Comparison of ENCODE assay signal across 14 cellular contexts in the genomic region with DNA sequence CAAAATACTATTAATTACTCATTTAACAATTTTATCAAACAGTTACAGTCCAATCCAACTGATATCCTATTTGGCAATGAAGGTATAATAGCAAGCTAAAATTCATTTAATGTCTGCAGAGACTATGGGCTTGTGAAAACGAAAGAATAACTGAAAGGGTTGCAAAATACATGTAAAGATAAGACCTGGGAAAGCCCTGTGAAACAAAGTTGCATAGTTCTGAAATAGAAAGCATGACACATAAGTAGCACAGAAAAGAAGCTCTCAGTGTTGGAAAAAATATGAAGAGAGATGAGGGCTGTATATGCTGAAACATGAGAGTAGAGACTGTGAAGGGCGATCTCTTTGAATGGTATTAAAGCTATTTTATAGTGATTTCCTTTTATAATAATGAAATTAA.
DNase-seq lines count a peak whose midpoint lies in the region; ATAC-seq and TF ChIP-seq lines count a peak whose summit lies in the region.
"Had no signal": no experiment of that assay in that cellular context is flagged by ENCODE, and none has a peak within 500 bp of the region (broad histone marks: within the 10 kb centered on the region; RNA-seq: fewer than 3 reads in every experiment).

No MANE protein-coding gene starts in this region.

- H3K4me3 ChIP-seq in ACC112 (ENCODE audit: low read depth, low read length) (peak overlapping the region; percentile 18; the same call in 1 of the 2 replicates), tibial nerve (no peak overlapping the region)

- no peak for TF ChIP-seq POLR2A in tibial nerve (IDR thresholded peaks at IDR 0.05)

- 44 to 47% methylated on average over 2 of the region's 2 CpGs for WGBS in tibial nerve, 2 donors

- no peaks in the 10 kb centered on the region for H3K79me2 ChIP-seq in ACC112 (ENCODE audit: control insufficient read depth, insufficient read depth, low read length, unreplicated experiment)

- H3K36me3 ChIP-seq in ACC112 (ENCODE audit: insufficient read depth, low read length), result no peaks in the 10 kb centered on the region
- no peaks in the 10 kb centered on the region for H3K36me3 ChIP-seq in tibial nerve

- H3K27me3 ChIP-seq in ACC112 (ENCODE audit: insufficient read depth, low read length) (no peaks in the 10 kb centered on the region), tibial nerve (no peaks in the 10 kb centered on the region)

- DNase-seq in SK-MEL-5 (ENCODE audit: low read depth, low spot score), result peak; percentile 4
- DNase-seq in tibial nerve (ENCODE audit: low spot score in 2 of 2), result no peak
- DNase-seq in effector CD4-positive, alpha-beta T cell, result no peak
- DNase-seq in activated effector memory CD4-positive, alpha-beta T cell treated with Interleukin-2 at 50 U/mL for 16 hours, result no peak
- no peak for DNase-seq in germinal center (ENCODE audit: low spot score)
- DNase-seq: activated CD8-positive, alpha-beta T cell treated with anti-CD3 and anti-CD28 coated beads for 36 hours; activated naive CD4-positive, alpha-beta T cell treated with anti-CD3 and anti-CD28 coated beads for 36 hours; Kasumi-1; NCI-H2171 treated with DMSO at 0.1 percent for 48 hours; stimulated activated CD4-positive, alpha-beta T cell treated with anti-CD3 and anti-CD28 coated beads, Interleukin-1b, Interleukin-23, amount 100 ng/mL, for 48 hours had no signal

- in situ Hi-C loops in SK-MEL-5 (cut with HindIII; ENCODE audit: low pct_unique_long_range_greater_than_20kb, low sequenced_read_pairs), result no loop called here

- no peaks in the 10 kb centered on the region for H3K9me3 ChIP-seq in tibial nerve

- no peak for TF ChIP-seq CTCF in tibial nerve (IDR thresholded peaks at IDR 0.05)

- H2AFZ ChIP-seq in ACC112 (ENCODE audit: low read length, unreplicated experiment), result no peak overlapping the region

- no peak overlapping the region for H3K27ac ChIP-seq in ACC112 (ENCODE audit: low read depth, low read length)
- no peak overlapping the region for H3K27ac ChIP-seq in tibial nerve

- ATAC-seq in GM19467 (IDR thresholded peaks at IDR 0.05; ENCODE audit: unreplicated experiment) (peak; percentile 88), HG03354 (IDR thresholded peaks at IDR 0.05; ENCODE audit: poor library complexity, severe bottlenecking, unreplicated experiment) (peak; percentile 77)
- ATAC-seq: activated CD8-positive, alpha-beta T cell treated with anti-CD3 and anti-CD28 coated beads for 36 hours; stimulated activated memory B cell treated with anti-CD40 and anti-IgM and Interleukin-4, amounts not matched to agents 10 μg/mL and 1 μg/mL and 100 μg/mL, for 72 hours had no signal

- no peak for TF ChIP-seq EP300 in tibial nerve (IDR thresholded peaks at IDR 0.05)

- H3K4me1 ChIP-seq in ACC112 (ENCODE audit: control insufficient read depth, insufficient read depth, low read length, unreplicated experiment), result no peaks in the 10 kb centered on the region
- no peaks in the 10 kb centered on the region for H3K4me1 ChIP-seq in tibial nerve
